8 cellular contexts compared by ENCODE assay signal in genomic region chr10:52566471-52567246, GRCh38.
DNase-seq lines count a peak whose midpoint lies in the region; ATAC-seq, FAIRE-seq and TF ChIP-seq lines count a peak whose summit lies in the region.

No MANE protein-coding gene starts in this region.

- H2AFZ ChIP-seq in HepG2 (ENCODE audit: low read length): no peak overlapping the region

- POLR2A ChIA-PET in HepG2 (lab: Yijun Ruan, JAX): interaction anchor here (1.0 kb wide), 1 partner anchor 259 kb away, joined by 5 read pairs; no protein-coding TSS in a partner anchor
- POLR2A ChIA-PET in GM10248 (lab: Yijun Ruan, JAX): no interaction called here

- in situ Hi-C loops in Caki2 (cut with HindIII; ENCODE audit: low pct_unique_long_range_greater_than_20kb, low sequenced_read_pairs): no loop called here
- in situ Hi-C loops in HepG2 (cut with HindIII; ENCODE audit: extremely low pct_ligation_motif_present, low pct_unique_long_range_greater_than_20kb): loop anchor here (10.0 kb wide), 1 partner anchor 252 kb away; the partner anchor contains the start of gene DKK1

- no peak for FAIRE-seq in HepG2 (lab: Jason Lieb, UNC)

- intact Hi-C loops in adrenal gland (cut with DNase I): no loop called here
- intact Hi-C loops in HepG2 (cut with micrococcal nuclease; ENCODE audit: unreplicated experiment): loop anchor here (1.0 to 5.0 kb wide), 2 partner anchors 79 to 258 kb away; no protein-coding TSS in a partner anchor
- intact Hi-C loops in esophagus squamous epithelium (cut with DNase I): no loop called here

- DNase-seq in Caki2 (ENCODE audit: low read depth) (peak; percentile 22), HS-27A (ENCODE audit: low read depth) (peak; percentile 35), adrenal gland (no peak), HepG2 (ENCODE audit: low spot score) (peak; percentile 16), NCI-H1417 treated with DMSO at 0.1 percent for 48 hours (lab: John Stamatoyannopoulos, UW) (no peak), esophagus squamous epithelium (lab: John Stamatoyannopoulos, UW) (no peak), GM10248 (ENCODE audit: extremely low spot score) (no peak)

- 0 out of 2 replicates have a peak, but pooled peaks have one; percentile 29 for TF ChIP-seq RAD21 in HepG2 (CRISPR knock-in tag; IDR thresholded peaks at IDR 0.05)

- no peak for TF ChIP-seq POLR2A in adrenal gland (IDR thresholded peaks at IDR 0.05)
- TF ChIP-seq POLR2A in HepG2 (IDR thresholded peaks at IDR 0.05; ENCODE audit: insufficient read depth in 1 of 2, low read depth in 2 of 2, low read length in 2 of 2): no peak
- no peak for TF ChIP-seq POLR2A in esophagus squamous epithelium (IDR thresholded peaks at IDR 0.05)

- no peaks in the 10 kb centered on the region for H3K4me1 ChIP-seq in adrenal gland (replicated peaks in 1 of 2)
- H3K4me1 ChIP-seq in HepG2 (ENCODE audit: insufficient read depth, low read length): no peaks in the 10 kb centered on the region
- H3K4me1 ChIP-seq in esophagus squamous epithelium: no peaks in the 10 kb centered on the region

- H3K27ac ChIP-seq in adrenal gland (no peak overlapping the region), HepG2 (ENCODE audit: extremely low read length, insufficient read depth, low read length) (no peak overlapping the region), esophagus squamous epithelium (no peak overlapping the region)

- ATAC-seq in HepG2: no peak
- no peak for ATAC-seq in HG03159 (IDR thresholded peaks at IDR 0.05; ENCODE audit: unreplicated experiment)

- CTCF ChIA-PET in HepG2 (lab: Yijun Ruan, JAX; ENCODE audit: low intra/inter-chr PET ratio, low total read pairs): interaction anchor here (2.9 kb wide), 1 partner anchor 259 kb away, joined by 29 read pairs; no protein-coding TSS in a partner anchor
- CTCF ChIA-PET in GM10248 (lab: Yijun Ruan, JAX): interaction anchor here (1.1 to 1.5 kb wide), 4 partner anchors 9 to 266 kb away, joined by 3 to 5 read pairs (median 4); no protein-coding TSS in a partner anchor

- H3K4me2 ChIP-seq in HepG2 (ENCODE audit: low read depth, low read length): no peak overlapping the region; the same call in 1 of the 2 replicates

- WGBS in adrenal gland, 4 donors: 39 to 45% (median 43%) methylated on average over 4 of the region's 4 CpGs
- WGBS in HepG2 (ENCODE audit: low lambda C conversion rate): 49% methylated on average over 4 of the region's 4 CpGs
- 20 to 36% methylated on average over 4 of the region's 4 CpGs for WGBS in esophagus squamous epithelium, 2 donors

- H4K20me1 ChIP-seq in HepG2 (ENCODE audit: insufficient read depth, low read length): no peaks in the 10 kb centered on the region

- H3K4me3 ChIP-seq in adrenal gland: no peak overlapping the region
- no peak overlapping the region for H3K4me3 ChIP-seq in HepG2 (replicated peaks in 1 of 3; ENCODE audit: insufficient read depth in 1 of 3, low read depth in 2 of 3, low read length in 3 of 3)
- H3K4me3 ChIP-seq in esophagus squamous epithelium: no peak overlapping the region

- no peak for TF ChIP-seq EP300 in HepG2 (IDR thresholded peaks at IDR 0.05; ENCODE audit: low read depth in 2 of 2, low read length in 2 of 2)
- no peak for TF ChIP-seq EP300 in HepG2 (CRISPR knock-in tag; IDR thresholded peaks at IDR 0.05; ENCODE audit: borderline replicate concordance)

- no peak overlapping the region for H3K9ac ChIP-seq in HepG2 (ENCODE audit: insufficient read depth, low read depth, low read length)

- no peaks in the 10 kb centered on the region for H3K27me3 ChIP-seq in adrenal gland
- H3K27me3 ChIP-seq in HepG2 (ENCODE audit: control insufficient read depth in 1 of 2, insufficient read depth in 2 of 2, low read length in 2 of 2): no peaks in the 10 kb centered on the region
- no peaks in the 10 kb centered on the region for H3K27me3 ChIP-seq in esophagus squamous epithelium

- H3K36me3 ChIP-seq in adrenal gland (replicated peaks in 1 of 2) (no peaks in the 10 kb centered on the region), HepG2 (replicated peaks in 1 of 2; ENCODE audit: control insufficient read depth in 1 of 2, insufficient read depth in 2 of 2, low read length in 2 of 2) (no peaks in the 10 kb centered on the region), esophagus squamous epithelium (no peaks in the 10 kb centered on the region)

- BruUV-seq in HepG2 (replicated peaks; lab: Mats Ljungman, UMichigan): no TSS peak

- no peaks in the 10 kb centered on the region for H3K79me2 ChIP-seq in HepG2 (ENCODE audit: insufficient read depth, low read length)

- TF ChIP-seq CTCF in adrenal gland (IDR thresholded peaks at IDR 0.05): peak in 4 of 6 experiments; percentile 23 to 44 (median 26)
- peak; percentile 35; the same call in 1 of the 2 replicates for TF ChIP-seq CTCF in HepG2 (CRISPR knock-in tag; IDR thresholded peaks at IDR 0.05)
- peak in 3 of 6 experiments; percentile 18 to 47 (median 29) for TF ChIP-seq CTCF in esophagus squamous epithelium (IDR thresholded peaks at IDR 0.05)
- TF ChIP-seq CTCF in GM10248 (IDR thresholded peaks at IDR 0.05; ENCODE audit: control extremely low read depth, extremely low read depth, low read depth, missing control alignments): no peak

- H3K9me3 ChIP-seq in adrenal gland (replicated peaks in 1 of 3) (no peaks in the 10 kb centered on the region), HepG2 (ENCODE audit: low read length) (no peaks in the 10 kb centered on the region), esophagus squamous epithelium (no peaks in the 10 kb centered on the region)

TF ChIP-seq in HepG2, 621 proteins besides CTCF, POLR2A, EP300 and RAD21:
- no peak for TF ChIP-seq SIX1 (CRISPR knock-in tag; IDR thresholded peaks at IDR 0.05; ENCODE audit: borderline replicate concordance)
- TF ChIP-seq STAG1 (CRISPR knock-in tag; IDR thresholded peaks at IDR 0.05): peak; percentile 66
- 0 out of 2 replicates have a peak, but pooled peaks have one; percentile 12 for TF ChIP-seq SMC3 (IDR thresholded peaks at IDR 0.05; ENCODE audit: low read length)

Comparison
In these comparisons a context has a peak if more than half of its experiments do, and no peak if none do; other contexts are left out.
1. DNase-seq: peak in Caki2 (single experiment), HS-27A (single experiment) and HepG2 (single experiment); none in adrenal gland (0 of 7), NCI-H1417 treated with DMSO at 0.1 percent for 48 hours (single experiment), esophagus squamous epithelium (single experiment) and GM10248 (single experiment).